In the genomic region with DNA sequence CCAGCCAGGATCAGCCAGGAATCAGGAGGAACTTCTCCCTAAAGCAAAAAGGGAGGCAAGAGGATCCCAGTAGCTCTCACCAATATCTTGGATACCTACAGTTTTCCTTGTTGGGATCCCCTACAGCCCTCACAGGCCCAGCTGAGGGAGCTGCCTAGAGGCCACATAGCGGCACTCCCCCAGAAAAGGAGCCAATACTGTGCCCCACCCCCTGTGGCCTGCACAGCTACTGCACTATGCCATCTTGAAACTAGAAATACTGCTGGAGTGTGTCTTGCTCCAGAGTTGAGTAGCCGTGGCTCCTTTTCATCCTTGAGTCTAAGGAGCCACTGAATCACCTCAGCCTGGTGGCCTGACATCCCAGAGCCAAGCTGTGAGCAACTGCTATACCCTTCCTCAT, we compare ENCODE assay signal across 7 cellular contexts.
"Had no signal": no experiment of that assay in that cellular context is flagged by ENCODE, and none has a peak within 500 bp of the region (broad histone marks: within the 10 kb centered on the region; RNA-seq: fewer than 3 reads in every experiment).

No MANE protein-coding gene starts in this region.

- H3K4me2 ChIP-seq: KMS-11 had no signal

- H3K9me3 ChIP-seq: HAP-1 had no signal

- H3K9ac ChIP-seq: KMS-11 had no signal

- H3K4me1 ChIP-seq: HAP-1 had no signal

- H3K27ac ChIP-seq: HL-60, KMS-11 had no signal

- H3K4me3 ChIP-seq: HAP-1 had no signal

- DNase-seq: GOT3, H7, IMR-90, KBM-7 had no signal

- H3K36me3 ChIP-seq: HAP-1 had no signal
